ENCODE assay signal across 21 cellular contexts in genomic region chr19:50549059-50549926, GRCh38. TPM values are rescaled to one million over a fixed set of nuclear protein-coding genes. Genes with fewer than 3 reads are reported as not detected.
DNase-seq lines count a peak whose midpoint lies in the region; ATAC-seq and TF ChIP-seq lines count a peak whose summit lies in the region.
"Had no signal": no experiment of that assay in that cellular context is flagged by ENCODE, and none has a peak within 500 bp of the region (broad histone marks: within the 10 kb centered on the region; RNA-seq: fewer than 3 reads in every experiment).

No MANE protein-coding gene starts in this region.

- no peaks in the 10 kb centered on the region for H3K9me3 Mint-ChIP-seq in chondrocyte (ENCODE audit: low read depth)
- peaks cover 11% of the 10 kb centered on the region for H3K9me3 Mint-ChIP-seq in glutamatergic neuron (ENCODE audit: unreplicated experiment)

- ATAC-seq in GM21717 (IDR thresholded peaks at IDR 0.05; ENCODE audit: unreplicated experiment): no peak
- no peak for ATAC-seq in GM19328 (IDR thresholded peaks at IDR 0.05; ENCODE audit: unreplicated experiment)
- ATAC-seq: SK-N-SH treated with all-trans-retinoic acid at 6 μM for 48 hours had no signal

- H3K4me1 ChIP-seq in BLaER1 treated with 17β-estradiol and CSF1 and Interleukin-3, amounts not matched to agents 10 nM and 100 nM: peaks cover 19 to 74% (median 55%) of the 10 kb centered on the region in 10 experiments
- H3K4me1 ChIP-seq in osteoblast (ENCODE audit: insufficient read depth, low read length): no peaks in the 10 kb centered on the region
- H3K4me1 ChIP-seq: HAP-1 had no signal

- no peaks in the 10 kb centered on the region for H3K36me3 ChIP-seq in BLaER1 treated with 17β-estradiol and CSF1 and Interleukin-3, amounts not matched to agents 10 nM and 100 nM
- H3K36me3 ChIP-seq in osteoblast (ENCODE audit: insufficient read depth, low read length): no peaks in the 10 kb centered on the region
- H3K36me3 ChIP-seq: HAP-1 had no signal

- peaks cover 23 to 53% (median 40%) of the 10 kb centered on the region in 11 experiments; a peak in 21 of 22 replicates for H3K27me3 ChIP-seq in BLaER1 treated with 17β-estradiol and CSF1 and Interleukin-3, amounts not matched to agents 10 nM and 100 nM
- H3K27me3 ChIP-seq in osteoblast (ENCODE audit: insufficient read depth, low read length): peaks cover 4% of the 10 kb centered on the region

- no peak overlapping the region for H3K27ac ChIP-seq in BLaER1 treated with 17β-estradiol and CSF1 and Interleukin-3, amounts not matched to agents 10 nM and 100 nM
- H3K27ac ChIP-seq in osteoblast (ENCODE audit: low read depth, low read length): no peak overlapping the region
- H3K27ac ChIP-seq: RWPE1 had no signal

- no peak overlapping the region for H2AFZ ChIP-seq in osteoblast (ENCODE audit: low read length)

- H3K36me3 Mint-ChIP-seq in chondrocyte (ENCODE audit: low read depth) (no peaks in the 10 kb centered on the region), glutamatergic neuron (ENCODE audit: unreplicated experiment) (peaks cover 5% of the 10 kb centered on the region)
- H3K36me3 Mint-ChIP-seq: CD14-positive monocyte had no signal

- peak overlapping the region in 7 of 11 experiments; percentile 83 to 93 (median 88); a peak in 11 of 22 replicates for H3K4me2 ChIP-seq in BLaER1 treated with 17β-estradiol and CSF1 and Interleukin-3, amounts not matched to agents 10 nM and 100 nM
- H3K4me2 ChIP-seq in osteoblast (ENCODE audit: insufficient read depth, low read length): no peak overlapping the region

- H3K27ac Mint-ChIP-seq in chondrocyte (ENCODE audit: unreplicated experiment) (no peak overlapping the region), glutamatergic neuron (ENCODE audit: unreplicated experiment) (no peak overlapping the region)
- H3K27ac Mint-ChIP-seq: CD14-positive monocyte had no signal

- H3K4me3 ChIP-seq in BLaER1 treated with 17β-estradiol and CSF1 and Interleukin-3, amounts not matched to agents 10 nM and 100 nM: no peak overlapping the region
- no peak overlapping the region for H3K4me3 ChIP-seq in osteoblast (ENCODE audit: insufficient read depth, low read length)
- H3K4me3 ChIP-seq: HAP-1 had no signal

- H3K4me1 Mint-ChIP-seq in chondrocyte (ENCODE audit: low read depth): peaks cover 14% of the 10 kb centered on the region
- H3K4me1 Mint-ChIP-seq in glutamatergic neuron (ENCODE audit: low read depth, unreplicated experiment): peaks cover 19% of the 10 kb centered on the region
- H3K4me1 Mint-ChIP-seq: CD14-positive monocyte had no signal

- H3K27me3 Mint-ChIP-seq in chondrocyte (ENCODE audit: low read depth) (peaks cover 31% of the 10 kb centered on the region), glutamatergic neuron (ENCODE audit: unreplicated experiment) (peaks cover 20% of the 10 kb centered on the region)

- DNase-seq in chondrocyte (ENCODE audit: low spot score) (peak; percentile 88), glutamatergic neuron (no peak), osteoblast (ENCODE audit: insufficient read length, low spot score, missing footprints) (peak; percentile 78), GM10266 (ENCODE audit: extremely low spot score) (no peak)
- DNase-seq: DMS79 treated with DMSO at 0.1 percent for 48 hours, MM.1S, NCI-H1105, NCI-H1694, NCI-H2107, NCI-H345, NCI-H526, PC-3, SIG-M5 had no signal

- no peak overlapping the region for H3K9ac ChIP-seq in BLaER1 treated with 17β-estradiol and CSF1 and Interleukin-3, amounts not matched to agents 10 nM and 100 nM

- H3K9me3 ChIP-seq in BLaER1 treated with 17β-estradiol and CSF1 and Interleukin-3, amounts not matched to agents 10 nM and 100 nM (replicated peaks in 1 of 11): no peaks in the 10 kb centered on the region
- no peaks in the 10 kb centered on the region for H3K9me3 ChIP-seq in osteoblast (ENCODE audit: low read depth, low read length)
- H3K9me3 ChIP-seq: HAP-1 had no signal

- TF ChIP-seq CTCF in chondrocyte (IDR thresholded peaks at IDR 0.05): no peak
- TF ChIP-seq CTCF in glutamatergic neuron (IDR thresholded peaks at IDR 0.05; ENCODE audit: partially characterized antibody, unreplicated experiment): no peak
- TF ChIP-seq CTCF in osteoblast (IDR thresholded peaks at IDR 0.05; ENCODE audit: extremely low read depth, low read depth, low read length): no peak
- TF ChIP-seq CTCF in GM10266 (IDR thresholded peaks at IDR 0.05; ENCODE audit: control insufficient read depth, insufficient read depth, low read depth, missing control alignments): no peak

- H4K20me1 ChIP-seq in BLaER1 treated with 17β-estradiol and CSF1 and Interleukin-3, amounts not matched to agents 10 nM and 100 nM: no peaks in the 10 kb centered on the region; a peak in 1 of 22 replicates
- H4K20me1 ChIP-seq in osteoblast (ENCODE audit: insufficient read depth, low read length): no peaks in the 10 kb centered on the region

- no peaks in the 10 kb centered on the region for H3K79me2 ChIP-seq in osteoblast (ENCODE audit: insufficient read depth, low read length)

- H3K4me3 Mint-ChIP-seq in chondrocyte (ENCODE audit: unreplicated experiment) (no peak overlapping the region), glutamatergic neuron (ENCODE audit: unreplicated experiment) (peak overlapping the region; percentile 46)

RNA-seq across cellular contexts. Expression of gene LRRC4B, which starts 18.9 kb away (rescaled TPM):
- 0.31 to 1.2 TPM (median 0.52 TPM) in 3 replicates for total RNA-seq in chondrocyte
- 28.5 TPM for total RNA-seq in glutamatergic neuron (ENCODE audit: unreplicated experiment)
- not detected in 2 replicates for total RNA-seq in osteoblast
- total RNA-seq: LHCN-M2 had no signal

RNA-seq across cellular contexts. Expression of gene ASPDH, which starts 35.6 kb away (rescaled TPM):
- not detected in 3 replicates for total RNA-seq in chondrocyte
- total RNA-seq in glutamatergic neuron (ENCODE audit: unreplicated experiment): not detected
- total RNA-seq in osteoblast: not detected in 2 replicates
- total RNA-seq: LHCN-M2, PC-3 had no signal

RNA-seq across cellular contexts. Expression of gene JOSD2, which starts 38.3 kb away (rescaled TPM):
- total RNA-seq in chondrocyte (42.5 to 44.7 TPM (median 43.1 TPM) in 3 replicates), glutamatergic neuron (ENCODE audit: unreplicated experiment) (19.1 TPM), osteoblast (19.4 and 22.8 TPM in 2 replicates)

Comparison
In these comparisons a context has a peak if more than half of its experiments do, and no peak if none do; other contexts are left out.
1. DNase-seq: peak in chondrocyte (single experiment) and osteoblast (single experiment); none in glutamatergic neuron (single experiment) and GM10266 (single experiment).
2. RNA of gene LRRC4B, which starts 18.9 kb away (total RNA-seq): 28.5 TPM in glutamatergic neuron (single experiment); 0.31 to 1.2 TPM in chondrocyte and not detected in osteoblast; every median in the first group is over 10 times any median in the second.